ENCODE assay signal across 27 cellular contexts in the genomic region with DNA sequence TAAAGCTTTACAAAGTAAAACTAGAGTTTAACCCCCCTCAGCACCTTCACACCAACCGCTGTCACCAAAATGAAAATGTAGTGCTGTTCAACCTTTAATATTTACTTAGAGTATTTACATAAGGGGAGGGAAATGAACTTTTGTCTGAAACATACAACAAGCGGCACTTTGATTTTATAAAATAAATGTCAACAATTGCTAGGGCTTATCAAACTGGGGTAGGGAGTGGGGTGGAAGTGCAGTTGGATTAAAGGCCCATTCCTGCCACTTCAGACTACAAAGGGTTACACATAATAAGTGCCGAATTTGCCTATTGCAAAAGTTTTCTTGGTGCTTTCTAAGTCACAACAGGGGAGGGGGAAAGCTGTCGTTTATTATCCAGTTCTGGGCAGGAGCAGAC. TPM values are rescaled to one million over a fixed set of nuclear protein-coding genes. Genes with fewer than 3 reads are reported as not detected.
A peak's percentile ranks its signal among the peaks of the same experiment; 100 is the strongest.
DNase-seq lines count a peak whose midpoint lies in the region; ATAC-seq, FAIRE-seq and TF ChIP-seq lines count a peak whose summit lies in the region.
"Had no signal": no experiment of that assay in that cellular context is flagged by ENCODE, and none has a peak within 500 bp of the region (broad histone marks: within the 10 kb centered on the region; RNA-seq: fewer than 3 reads in every experiment).

No MANE protein-coding gene starts in this region.

- POLR2A ChIA-PET in A673 (lab: Charles Lee; ENCODE audit: low non-redundant PET) (no interaction called here), HepG2 (lab: Yijun Ruan, JAX) (no interaction called here)

- H3K4me1 ChIP-seq in A673 (ENCODE audit: insufficient read depth, low read length, poor library complexity, severe bottlenecking) (peaks cover 34% of the 10 kb centered on the region), HepG2 (ENCODE audit: insufficient read depth, low read length) (peaks cover 13% of the 10 kb centered on the region)

- CTCF ChIA-PET in A673 (lab: Charles Lee) (no interaction called here), HepG2 (lab: Yijun Ruan, JAX; ENCODE audit: low intra/inter-chr PET ratio, low total read pairs) (no interaction called here)

- H3K36me3 Mint-ChIP-seq in brain, result peaks cover 4% of the 10 kb centered on the region

- no peak for TF ChIP-seq RAD21 in HepG2 (CRISPR knock-in tag; IDR thresholded peaks at IDR 0.05)

- TF ChIP-seq CTCF in A673 (conservative IDR thresholded peaks at IDR 0.05; ENCODE audit: low read depth, low read length), result no peak
- TF ChIP-seq CTCF in brain (conservative IDR thresholded peaks at IDR 0.05), result no peak
- no peak for TF ChIP-seq CTCF in HepG2 (CRISPR knock-in tag; IDR thresholded peaks at IDR 0.05)

- no peak for DNase-seq in A673 (ENCODE audit: low spot score)
- peak; percentile 52 for DNase-seq in HuH-7 (ENCODE audit: low spot score)
- peak; percentile 11 for DNase-seq in HepG2 (ENCODE audit: low spot score)
- DNase-seq in activated gamma-delta T cell treated with Interleukin-2 at 50 U/mL for 16 hours, result no peak
- DNase-seq in cerebellum (ENCODE audit: low spot score), result no peak
- DNase-seq: activated CD4-positive, alpha-beta memory T cell treated with anti-CD3 and anti-CD28 coated beads, Interleukin-2, amount 10 ng/mL, durations not matched to agents 7 days and 5 days; colonic mucosa; DMS79; esophagus squamous epithelium; GF-D8; mucosa of descending colon; NCI-H1092 treated with DMSO at 0.1 percent for 48 hours; PC-3; psoas muscle; SHP77 treated with DMSO at 0.1 percent for 48 hours; small intestine; T-cell; uterus had no signal

- peaks cover 0 to 6% (median 0%) of the 10 kb centered on the region in 5 experiments for H3K9me3 Mint-ChIP-seq in brain

- H4K20me1 ChIP-seq in HepG2 (ENCODE audit: insufficient read depth, low read length), result no peaks in the 10 kb centered on the region

- peak overlapping the region; percentile 64 for H3K27ac ChIP-seq in A673 (ENCODE audit: low read depth, low read length, poor library complexity, severe bottlenecking)
- H3K27ac ChIP-seq in HepG2 (ENCODE audit: extremely low read length, insufficient read depth, low read length), result no peak overlapping the region
- H3K27ac ChIP-seq: A549, colonic mucosa, neutrophil, psoas muscle, uterus had no signal

- TF ChIP-seq POLR2A in HepG2 (IDR thresholded peaks at IDR 0.05; ENCODE audit: insufficient read depth in 1 of 2, low read depth in 2 of 2, low read length in 2 of 2), result no peak

- H3K4me1 Mint-ChIP-seq in brain, result peaks cover 79% of the 10 kb centered on the region

- no peak for TF ChIP-seq EP300 in HepG2 (IDR thresholded peaks at IDR 0.05; ENCODE audit: low read depth in 2 of 2, low read length in 2 of 2)
- TF ChIP-seq EP300 in HepG2 (CRISPR knock-in tag; IDR thresholded peaks at IDR 0.05; ENCODE audit: borderline replicate concordance), result no peak

- H3K9ac ChIP-seq in HepG2 (ENCODE audit: insufficient read depth, low read depth, low read length), result no peak overlapping the region

- in situ Hi-C loops in HepG2 (cut with HindIII; ENCODE audit: extremely low pct_ligation_motif_present, low pct_unique_long_range_greater_than_20kb), result no loop called here

- no peak for FAIRE-seq in HepG2 (lab: Jason Lieb, UNC)
- FAIRE-seq: A549, frontal cortex, keratinocyte, small intestine had no signal

- H3K27me3 ChIP-seq in A673 (replicated peaks; ENCODE audit: insufficient read depth, low read depth, low read length, poor library complexity) (no peaks in the 10 kb centered on the region), HepG2 (ENCODE audit: control insufficient read depth in 1 of 2, insufficient read depth in 2 of 2, low read length in 2 of 2) (peaks cover 0 to 26% of the 10 kb centered on the region in 2 experiments; a peak in 3 of 5 replicates)

- H2AFZ ChIP-seq in HepG2 (ENCODE audit: low read length), result no peak overlapping the region

- H3K4me3 Mint-ChIP-seq in brain, result peak overlapping the region in 4 of 5 experiments; percentile 85 to 92 (median 87)
- H3K4me3 Mint-ChIP-seq: activated CD4-positive, alpha-beta memory T cell treated with anti-CD3 and anti-CD28 coated beads, Interleukin-2, amount 10 ng/mL, durations not matched to agents 7 days and 5 days had no signal

- BruUV-seq in A673 (replicated peaks; lab: Mats Ljungman, UMichigan), result no TSS peak
- no TSS peak for BruUV-seq in HepG2 (replicated peaks; lab: Mats Ljungman, UMichigan)

- H3K9me3 ChIP-seq in A673 (ENCODE audit: low read depth, low read length, poor library complexity, severe bottlenecking), result no peaks in the 10 kb centered on the region
- no peaks in the 10 kb centered on the region for H3K9me3 ChIP-seq in HepG2 (ENCODE audit: low read length)
- H3K9me3 ChIP-seq: A549, colonic mucosa, esophagus squamous epithelium, mucosa of descending colon, psoas muscle, uterus had no signal

- intact Hi-C loops in A673 (cut with micrococcal nuclease; ENCODE audit: unreplicated experiment), result no loop called here
- intact Hi-C loops in HepG2 (cut with micrococcal nuclease; ENCODE audit: unreplicated experiment), result no loop called here

- peaks cover 71% of the 10 kb centered on the region for H3K27me3 Mint-ChIP-seq in brain

- H3K27ac Mint-ChIP-seq in brain, result peak overlapping the region in 4 of 5 experiments; percentile 88 to 99 (median 96)
- H3K27ac Mint-ChIP-seq: activated CD4-positive, alpha-beta memory T cell treated with anti-CD3 and anti-CD28 coated beads, Interleukin-2, amount 10 ng/mL, durations not matched to agents 7 days and 5 days had no signal

- no peak overlapping the region; the same call in 1 of the 2 replicates for H3K4me2 ChIP-seq in HepG2 (ENCODE audit: low read depth, low read length)
- H3K4me2 ChIP-seq: A549 had no signal

- WGBS in HepG2 (ENCODE audit: low lambda C conversion rate), result under 1% methylated on average over 4 of the region's 4 CpGs

- ATAC-seq in HepG2 (no peak; the same call in 2 of the 3 replicates), HG03520 (IDR thresholded peaks at IDR 0.05; ENCODE audit: unreplicated experiment) (no peak), GM21786 (IDR thresholded peaks at IDR 0.05; ENCODE audit: unreplicated experiment) (no peak)
- ATAC-seq: A549, mucosa of descending colon, PC-3, psoas muscle, T-cell had no signal

- H3K79me2 ChIP-seq in HepG2 (ENCODE audit: insufficient read depth, low read length), result no peaks in the 10 kb centered on the region

- H3K36me3 ChIP-seq in A673 (ENCODE audit: insufficient read depth, low read length, poor library complexity, severe bottlenecking), result no peaks in the 10 kb centered on the region
- H3K36me3 ChIP-seq in HepG2 (replicated peaks in 1 of 2; ENCODE audit: control insufficient read depth in 1 of 2, insufficient read depth in 2 of 2, low read length in 2 of 2), result no peaks in the 10 kb centered on the region
- H3K36me3 ChIP-seq: colonic mucosa, esophagus squamous epithelium, neutrophil, uterus had no signal

- H3K4me3 ChIP-seq in A673 (ENCODE audit: low read depth, low read length, poor library complexity, severe bottlenecking) (no peak overlapping the region), HepG2 (replicated peaks in 1 of 3; ENCODE audit: insufficient read depth in 1 of 3, low read depth in 2 of 3, low read length in 3 of 3) (no peak overlapping the region)
- H3K4me3 ChIP-seq: A549, colonic mucosa, lung, mucosa of descending colon, psoas muscle, uterus had no signal

TF ChIP-seq in HepG2, 621 proteins besides CTCF, POLR2A, EP300 and RAD21 (continues in another document):
- peak; percentile 75 for TF ChIP-seq TCF7 (IDR thresholded peaks at IDR 0.05; ENCODE audit: low read depth)
- TF ChIP-seq MIER2 (CRISPR knock-in tag; IDR thresholded peaks at IDR 0.05), result no peak
- peak; percentile 60; the same call in 1 of the 2 replicates for TF ChIP-seq TCF7L2 (IDR thresholded peaks at IDR 0.05; ENCODE audit: low read depth, low read length)
- TF ChIP-seq, protein P1, sequence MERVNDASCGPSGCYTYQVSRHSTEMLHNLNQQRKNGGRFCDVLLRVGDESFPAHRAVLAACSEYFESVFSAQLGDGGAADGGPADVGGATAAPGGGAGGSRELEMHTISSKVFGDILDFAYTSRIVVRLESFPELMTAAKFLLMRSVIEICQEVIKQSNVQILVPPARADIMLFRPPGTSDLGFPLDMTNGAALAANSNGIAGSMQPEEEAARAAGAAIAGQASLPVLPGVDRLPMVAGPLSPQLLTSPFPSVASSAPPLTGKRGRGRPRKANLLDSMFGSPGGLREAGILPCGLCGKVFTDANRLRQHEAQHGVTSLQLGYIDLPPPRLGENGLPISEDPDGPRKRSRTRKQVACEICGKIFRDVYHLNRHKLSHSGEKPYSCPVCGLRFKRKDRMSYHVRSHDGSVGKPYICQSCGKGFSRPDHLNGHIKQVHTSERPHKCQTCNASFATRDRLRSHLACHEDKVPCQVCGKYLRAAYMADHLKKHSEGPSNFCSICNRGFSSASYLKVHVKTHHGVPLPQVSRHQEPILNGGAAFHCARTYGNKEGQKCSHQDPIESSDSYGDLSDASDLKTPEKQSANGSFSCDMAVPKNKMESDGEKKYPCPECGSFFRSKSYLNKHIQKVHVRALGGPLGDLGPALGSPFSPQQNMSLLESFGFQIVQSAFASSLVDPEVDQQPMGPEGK (CRISPR knock-in tag; IDR thresholded peaks at IDR 0.05), result peak; percentile 30; the same call in 1 of the 2 replicates

RNA-seq across cellular contexts. Expression of gene SOX2, which starts 16.7 kb away (rescaled TPM):
- total RNA-seq in A673 (2021) (62.0 and 64.3 TPM in 2 replicates), HepG2 (2016; rRNA removed; fragmentation: Illumina TruSeq; extraction: Trizol) (not detected in 2 replicates), cerebellum (59.1 TPM)
- polyA plus RNA-seq in brain (ENCODE audit: insufficient read depth, low read depth, low replicate concordance) (120 TPM), HepG2 (2011; rRNA removed) (not detected in 2 replicates)
- not detected in 2 replicates for total RNA-seq in HepG2 (2016; cell fraction: cytosol; rRNA removed; fragmentation: Illumina TruSeq; extraction: Trizol; ENCODE audit: low read depth)
- not detected in 2 replicates for total RNA-seq in HepG2 (2016; cell fraction: insoluble cytoplasmic fraction; rRNA removed; fragmentation: Illumina TruSeq; extraction: Trizol)
- total RNA-seq in HepG2 (2016; cell fraction: membrane; rRNA removed; fragmentation: Illumina TruSeq; extraction: Trizol), result not detected in 2 replicates
- not detected in 2 replicates for total RNA-seq in HepG2 (2016; cell fraction: nucleus; rRNA removed; fragmentation: Illumina TruSeq; extraction: Trizol)
- not detected in 2 replicates for polyA plus RNA-seq in HepG2 (2011; cell fraction: cytosol; rRNA removed)
- polyA plus RNA-seq in HepG2 (2011; cell fraction: nucleus; rRNA removed), result 0.06 TPM in 1 of 2 replicates, not detected in the other
- polyA plus RNA-seq in HepG2 (2012), result not detected in 2 replicates
- not detected in 2 replicates for polyA plus RNA-seq in HepG2 (2016; cell fraction: cytosol; fragmentation: Illumina TruSeq; extraction: Trizol; ENCODE audit: low read depth)
- polyA plus RNA-seq in HepG2 (2016; cell fraction: insoluble cytoplasmic fraction; fragmentation: Illumina TruSeq; extraction: Trizol; ENCODE audit: low read depth), result not detected in 2 replicates
- not detected in 2 replicates for polyA plus RNA-seq in HepG2 (2016; cell fraction: membrane; fragmentation: Illumina TruSeq; extraction: Trizol; ENCODE audit: low read depth)
- not detected in 2 replicates for polyA plus RNA-seq in HepG2 (2016; cell fraction: nucleus; fragmentation: Illumina TruSeq; extraction: Trizol; ENCODE audit: insufficient read depth, low read depth)
- polyA minus RNA-seq in HepG2 (2011; rRNA and poly(A)+ RNA removed; ENCODE audit: low replicate concordance), result not detected in 2 replicates
- polyA minus RNA-seq in HepG2 (2011; cell fraction: cytosol; rRNA and poly(A)+ RNA removed), result not detected in 2 replicates
- not detected in 2 replicates for polyA minus RNA-seq in HepG2 (2011; cell fraction: nucleus; rRNA and poly(A)+ RNA removed)
- total RNA-seq: activated CD4-positive, alpha-beta memory T cell treated with anti-CD3 and anti-CD28 coated beads, Interleukin-2, amount 10 ng/mL, durations not matched to agents 7 days and 5 days; PC-3; psoas muscle had no signal
- polyA plus RNA-seq: BJ, keratinocyte had no signal

Comparison
In these comparisons a context has a peak if more than half of its experiments do, and no peak if none do; other contexts are left out.
1. DNase-seq: peak in HuH-7 (single experiment) and HepG2 (single experiment); none in A673 (single experiment), activated gamma-delta T cell treated with Interleukin-2 at 50 U/mL for 16 hours (single experiment) and cerebellum (single experiment).
2. RNA of gene SOX2, which starts 16.7 kb away (total RNA-seq): 62.0 to 64.3 TPM in A673 and 59.1 TPM in cerebellum (single experiment); not detected in HepG2; every median in the first group is over 10 times any median in the second.